In the genomic region with DNA sequence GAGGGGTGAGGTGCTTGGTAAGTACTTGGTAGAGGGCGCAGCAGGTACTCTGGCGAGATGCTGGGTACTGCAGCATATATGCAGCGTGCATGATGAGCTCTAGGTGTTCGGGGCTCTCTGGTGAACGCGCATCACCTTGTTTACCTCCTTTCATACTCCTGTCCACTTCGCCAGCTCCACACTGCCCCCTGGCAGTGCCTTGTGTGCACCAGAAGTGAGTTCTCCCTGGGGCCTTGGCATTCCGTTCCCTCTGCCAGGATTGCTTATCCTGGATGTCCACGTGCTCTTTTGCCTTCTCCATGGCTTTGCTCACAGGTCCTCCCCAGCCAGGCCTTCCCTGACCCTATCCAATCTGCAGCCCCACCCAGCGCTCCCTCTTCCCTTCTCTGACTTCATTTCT, we compare ENCODE assay signal across 9 cellular contexts.
A peak's percentile ranks its signal among the peaks of the same experiment; 100 is the strongest.
DNase-seq lines count a peak whose midpoint lies in the region; ATAC-seq, FAIRE-seq and TF ChIP-seq lines count a peak whose summit lies in the region.
"Had no signal": no experiment of that assay in that cellular context is flagged by ENCODE, and none has a peak within 500 bp of the region (broad histone marks: within the 10 kb centered on the region; RNA-seq: fewer than 3 reads in every experiment).

No MANE protein-coding gene starts in this region.

- no peaks in the 10 kb centered on the region for H3K9me3 ChIP-seq in BE2C

- H3K27ac Mint-ChIP-seq in T-helper 2 cell treated with Interferon-gamma antibody and Interleukin-4, amounts not matched to agents 5 μg/mL and 100 μg/mL, for 36 hours: no peak overlapping the region

- DNase-seq in BE2C (peak; percentile 66), HT-29 (ENCODE audit: low spot score) (peak; percentile 94), choroid plexus epithelial cell (ENCODE audit: low read depth) (peak; percentile 20), GM12892 (ENCODE audit: insufficient read length) (no peak), GM19238 (ENCODE audit: insufficient read length, low spot score) (no peak)
- peak; percentile 33 for DNase-seq in T-helper 2 cell treated with Interferon-gamma antibody and Interleukin-4, amounts not matched to agents 5 μg/mL and 100 μg/mL, for 36 hours (ENCODE audit: low spot score)
- peak; percentile 33 for DNase-seq in stimulated activated CD4-positive, alpha-beta T cell treated with anti-CD3 and anti-CD28 coated beads, Interleukin-12 subunit alpha, Interleukin-12 subunit beta, amount 100 ng/mL, for 4 hours

- TF ChIP-seq CTCF in BE2C (IDR thresholded peaks at IDR 0.05; ENCODE audit: low read depth, low read length) (peak; percentile 63), choroid plexus epithelial cell (conservative IDR thresholded peaks at IDR 0.05; ENCODE audit: low read depth, low read length) (peak; percentile 62)

- H3K4me3 ChIP-seq in BE2C (ENCODE audit: low read depth, low read length) (no peak overlapping the region), choroid plexus epithelial cell (ENCODE audit: low read depth, low read length) (no peak overlapping the region)
- H3K4me3 ChIP-seq: dorsolateral prefrontal cortex had no signal

- H3K27me3 Mint-ChIP-seq in T-helper 2 cell treated with Interferon-gamma antibody and Interleukin-4, amounts not matched to agents 5 μg/mL and 100 μg/mL, for 36 hours (ENCODE audit: low read depth): no peaks in the 10 kb centered on the region

- H3K4me3 Mint-ChIP-seq in T-helper 2 cell treated with Interferon-gamma antibody and Interleukin-4, amounts not matched to agents 5 μg/mL and 100 μg/mL, for 36 hours: no peak overlapping the region

- ATAC-seq in GM21447 (IDR thresholded peaks at IDR 0.05; ENCODE audit: unreplicated experiment): no peak

- peaks cover 2% of the 10 kb centered on the region for H3K4me1 Mint-ChIP-seq in T-helper 2 cell treated with Interferon-gamma antibody and Interleukin-4, amounts not matched to agents 5 μg/mL and 100 μg/mL, for 36 hours (ENCODE audit: low read depth)

- TF ChIP-seq POLR2A in GM12892 (IDR thresholded peaks at IDR 0.05; ENCODE audit: low read depth, low read length): no peak

- H3K36me3 ChIP-seq in BE2C: no peaks in the 10 kb centered on the region

- H3K4me1 ChIP-seq in BE2C: peaks cover 4% of the 10 kb centered on the region; the same call in 1 of the 2 replicates

- H3K36me3 Mint-ChIP-seq in T-helper 2 cell treated with Interferon-gamma antibody and Interleukin-4, amounts not matched to agents 5 μg/mL and 100 μg/mL, for 36 hours (ENCODE audit: low read depth): no peaks in the 10 kb centered on the region

- no peaks in the 10 kb centered on the region for H3K9me3 Mint-ChIP-seq in T-helper 2 cell treated with Interferon-gamma antibody and Interleukin-4, amounts not matched to agents 5 μg/mL and 100 μg/mL, for 36 hours

- H3K27me3 ChIP-seq in BE2C: no peaks in the 10 kb centered on the region

- no peak for FAIRE-seq in GM12892 (lab: Jason Lieb, UNC)

Comparison
In these comparisons a context has a peak if more than half of its experiments do, and no peak if none do; other contexts are left out.
1. DNase-seq: peak in BE2C (single experiment), HT-29 (single experiment), T-helper 2 cell treated with Interferon-gamma antibody and Interleukin-4, amounts not matched to agents 5 μg/mL and 100 μg/mL, for 36 hours (single experiment), choroid plexus epithelial cell (single experiment) and stimulated activated CD4-positive, alpha-beta T cell treated with anti-CD3 and anti-CD28 coated beads, Interleukin-12 subunit alpha, Interleukin-12 subunit beta, amount 100 ng/mL, for 4 hours (single experiment); none in GM12892 (single experiment) and GM19238 (single experiment).